22 cellular contexts compared by ENCODE assay signal in genomic region chr2:71832388-71832787, GRCh38.
"Had no signal": no experiment of that assay in that cellular context is flagged by ENCODE, and none has a peak within 500 bp of the region (broad histone marks: within the 10 kb centered on the region; RNA-seq: fewer than 3 reads in every experiment).

No MANE protein-coding gene starts in this region.

- ATAC-seq: activated CD4-positive, CD25-positive, alpha-beta regulatory T cell treated with anti-CD3 and anti-CD28 coated beads, Interleukin-2, amount 50 U/mL, for 24 hours; activated T-cell treated with anti-CD3 and anti-CD28 coated beads, Interleukin-2, amount 50 U/mL, for 72 hours; left lobe of liver; lower lobe of right lung; naive thymus-derived CD8-positive, alpha-beta T cell; upper lobe of right lung had no signal

- H3K4me2 ChIP-seq: neural progenitor cell had no signal

- H3K27me3 Mint-ChIP-seq: activated CD4-positive, alpha-beta memory T cell treated with anti-CD3 and anti-CD28 coated beads, Interleukin-2, amount 10 ng/mL, durations not matched to agents 7 days and 5 days; activated CD4-positive, alpha-beta T cell treated with anti-CD3 and anti-CD28 coated beads, Interleukin-2, amount 10 ng/mL, durations not matched to agents 24 days and 14 days had no signal

- H3K9me3 ChIP-seq: lower lobe of right lung, thyroid gland, upper lobe of right lung had no signal

- H3K27me3 ChIP-seq: neural progenitor cell, thyroid gland, upper lobe of right lung had no signal

- H3K36me3 ChIP-seq: lower lobe of right lung, neural progenitor cell, thyroid gland, upper lobe of right lung had no signal

- H3K27ac Mint-ChIP-seq: activated CD4-positive, alpha-beta memory T cell treated with anti-CD3 and anti-CD28 coated beads, Interleukin-2, amount 10 ng/mL, durations not matched to agents 7 days and 5 days; activated CD4-positive, alpha-beta T cell treated with anti-CD3 and anti-CD28 coated beads, Interleukin-2, amount 10 ng/mL, durations not matched to agents 24 days and 14 days; activated naive CD4-positive, alpha-beta T cell treated with anti-CD3 and anti-CD28 coated beads for 36 hours; activated naive CD8-positive, alpha-beta T cell treated with anti-CD3 and anti-CD28 coated beads, Interleukin-2, amount 10 ng/mL, durations not matched to agents 7 days and 5 days; activated T-cell treated with anti-CD3 and anti-CD28 coated beads, Interleukin-2, amount 50 U/mL, for 72 hours; brain; naive thymus-derived CD8-positive, alpha-beta T cell; neural progenitor cell; stimulated activated naive CD8-positive, alpha-beta T cell treated with anti-CD3 and anti-CD28 coated beads, Interleukin-15, Interleukin-2, amounts not matched to agents 100 ng/mL and 50 ng/mL, for 24 hours had no signal

- H2AFZ ChIP-seq: neural progenitor cell had no signal

- H3K4me3 Mint-ChIP-seq: activated CD4-positive, alpha-beta memory T cell treated with anti-CD3 and anti-CD28 coated beads, Interleukin-2, amount 10 ng/mL, durations not matched to agents 7 days and 5 days; activated CD4-positive, alpha-beta T cell treated with anti-CD3 and anti-CD28 coated beads, Interleukin-2, amount 10 ng/mL, durations not matched to agents 24 days and 14 days; activated naive CD4-positive, alpha-beta T cell treated with anti-CD3 and anti-CD28 coated beads for 36 hours; activated naive CD8-positive, alpha-beta T cell treated with anti-CD3 and anti-CD28 coated beads, Interleukin-2, amount 10 ng/mL, durations not matched to agents 7 days and 5 days; activated T-cell treated with anti-CD3 and anti-CD28 coated beads, Interleukin-2, amount 50 U/mL, for 72 hours; brain; naive thymus-derived CD8-positive, alpha-beta T cell; neural progenitor cell; stimulated activated naive CD8-positive, alpha-beta T cell treated with anti-CD3 and anti-CD28 coated beads, Interleukin-15, Interleukin-2, amounts not matched to agents 100 ng/mL and 50 ng/mL, for 24 hours had no signal

- H3K9ac ChIP-seq: neural progenitor cell had no signal

- H3K4me3 ChIP-seq: lower lobe of right lung, neural progenitor cell, thyroid gland, upper lobe of right lung had no signal

- H3K36me3 Mint-ChIP-seq: activated naive CD8-positive, alpha-beta T cell treated with anti-CD3 and anti-CD28 coated beads, Interleukin-2, amount 10 ng/mL, durations not matched to agents 7 days and 5 days; brain; naive thymus-derived CD8-positive, alpha-beta T cell; neural progenitor cell had no signal

- H3K9me3 Mint-ChIP-seq: activated CD4-positive, alpha-beta memory T cell treated with anti-CD3 and anti-CD28 coated beads, Interleukin-2, amount 10 ng/mL, durations not matched to agents 7 days and 5 days; activated CD4-positive, alpha-beta T cell treated with anti-CD3 and anti-CD28 coated beads, Interleukin-2, amount 10 ng/mL, durations not matched to agents 24 days and 14 days; activated naive CD4-positive, alpha-beta T cell treated with anti-CD3 and anti-CD28 coated beads for 36 hours; activated naive CD8-positive, alpha-beta T cell treated with anti-CD3 and anti-CD28 coated beads, Interleukin-2, amount 10 ng/mL, durations not matched to agents 7 days and 5 days; activated T-cell treated with anti-CD3 and anti-CD28 coated beads, Interleukin-2, amount 50 U/mL, for 72 hours; neural progenitor cell; stimulated activated naive CD8-positive, alpha-beta T cell treated with anti-CD3 and anti-CD28 coated beads, Interleukin-15, Interleukin-2, amounts not matched to agents 100 ng/mL and 50 ng/mL, for 24 hours had no signal

- H3K4me1 ChIP-seq: neural progenitor cell had no signal

- H3K4me1 Mint-ChIP-seq: activated CD4-positive, alpha-beta memory T cell treated with anti-CD3 and anti-CD28 coated beads, Interleukin-2, amount 10 ng/mL, durations not matched to agents 7 days and 5 days; activated CD4-positive, alpha-beta T cell treated with anti-CD3 and anti-CD28 coated beads, Interleukin-2, amount 10 ng/mL, durations not matched to agents 24 days and 14 days; activated naive CD8-positive, alpha-beta T cell treated with anti-CD3 and anti-CD28 coated beads, Interleukin-2, amount 10 ng/mL, durations not matched to agents 7 days and 5 days; brain; naive thymus-derived CD8-positive, alpha-beta T cell had no signal

- DNase-seq: activated CD4-positive, alpha-beta memory T cell treated with anti-CD3 and anti-CD28 coated beads, Interleukin-2, amount 10 ng/mL, durations not matched to agents 7 days and 5 days; activated CD4-positive, alpha-beta T cell treated with anti-CD3 and anti-CD28 coated beads, Interleukin-2, amount 10 ng/mL, durations not matched to agents 24 days and 14 days; activated effector memory CD4-positive, alpha-beta T cell treated with Interleukin-2 at 50 U/mL for 16 hours; activated naive CD4-positive, alpha-beta T cell treated with anti-CD3 and anti-CD28 coated beads for 36 hours; activated naive CD8-positive, alpha-beta T cell treated with anti-CD3 and anti-CD28 coated beads, Interleukin-2, amount 10 ng/mL, durations not matched to agents 7 days and 5 days; activated T-cell treated with anti-CD3 and anti-CD28 coated beads, Interleukin-2, amount 50 U/mL, for 72 hours; dermis blood vessel endothelial cell; effector CD8-positive, alpha-beta T cell; erythroblast; foreskin melanocyte; lower lobe of right lung; naive thymus-derived CD8-positive, alpha-beta T cell; retina; stimulated activated CD4-positive, alpha-beta T cell treated with anti-CD3 and anti-CD28 coated beads, Interleukin-12 subunit alpha, Interleukin-12 subunit beta, amount 100 ng/mL, for 4 hours; thyroid gland; upper lobe of right lung had no signal

- H3K27ac ChIP-seq: lower lobe of right lung, neural progenitor cell, thyroid gland, upper lobe of right lung, VCaP had no signal
